ENCODE assay signal across 8 cellular contexts in the genomic region with DNA sequence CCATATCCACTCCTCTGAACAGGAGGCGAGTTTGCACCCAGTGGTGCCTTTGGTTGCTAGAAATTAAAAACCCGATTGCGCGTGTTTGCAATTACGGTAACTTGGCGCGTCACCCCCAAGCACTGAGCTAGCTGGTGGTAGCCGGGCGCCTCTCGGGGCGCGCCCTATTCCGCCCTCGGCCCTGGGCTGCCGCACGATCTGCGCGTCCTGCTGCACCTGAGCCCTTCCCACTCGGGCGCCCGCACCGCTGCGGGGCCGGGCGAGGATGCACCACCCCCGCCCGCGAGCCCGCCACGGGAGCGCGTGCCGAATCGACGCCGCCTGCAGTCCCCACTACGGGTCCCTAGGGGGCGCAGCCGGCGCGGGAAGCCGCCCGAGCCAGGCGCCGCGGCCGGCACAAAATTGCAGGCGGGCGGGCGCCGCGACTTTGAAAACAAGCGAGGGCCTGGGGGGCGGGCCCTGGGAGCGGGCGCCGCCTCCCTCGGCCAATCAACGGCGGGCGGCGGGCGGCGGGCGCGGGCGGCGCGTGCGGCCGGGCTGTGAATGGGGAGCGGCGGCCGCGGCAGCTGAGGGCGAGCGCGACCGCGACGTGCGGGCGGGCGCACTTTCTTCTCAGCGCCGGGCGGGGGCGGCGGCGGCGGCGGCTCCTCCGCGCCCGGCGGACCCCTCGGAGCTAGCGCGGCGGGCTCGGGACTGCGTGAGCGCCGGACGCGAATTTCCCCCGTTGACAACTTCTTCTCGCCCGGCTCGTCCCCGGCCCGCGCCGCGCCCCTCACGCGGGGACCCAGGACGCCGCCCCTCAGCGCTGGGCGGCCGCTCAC. TPM values are rescaled to one million over a fixed set of nuclear protein-coding genes. Genes with fewer than 3 reads are reported as not detected.
DNase-seq lines count a peak whose midpoint lies in the region; ATAC-seq and TF ChIP-seq lines count a peak whose summit lies in the region.

A gene with protein sequence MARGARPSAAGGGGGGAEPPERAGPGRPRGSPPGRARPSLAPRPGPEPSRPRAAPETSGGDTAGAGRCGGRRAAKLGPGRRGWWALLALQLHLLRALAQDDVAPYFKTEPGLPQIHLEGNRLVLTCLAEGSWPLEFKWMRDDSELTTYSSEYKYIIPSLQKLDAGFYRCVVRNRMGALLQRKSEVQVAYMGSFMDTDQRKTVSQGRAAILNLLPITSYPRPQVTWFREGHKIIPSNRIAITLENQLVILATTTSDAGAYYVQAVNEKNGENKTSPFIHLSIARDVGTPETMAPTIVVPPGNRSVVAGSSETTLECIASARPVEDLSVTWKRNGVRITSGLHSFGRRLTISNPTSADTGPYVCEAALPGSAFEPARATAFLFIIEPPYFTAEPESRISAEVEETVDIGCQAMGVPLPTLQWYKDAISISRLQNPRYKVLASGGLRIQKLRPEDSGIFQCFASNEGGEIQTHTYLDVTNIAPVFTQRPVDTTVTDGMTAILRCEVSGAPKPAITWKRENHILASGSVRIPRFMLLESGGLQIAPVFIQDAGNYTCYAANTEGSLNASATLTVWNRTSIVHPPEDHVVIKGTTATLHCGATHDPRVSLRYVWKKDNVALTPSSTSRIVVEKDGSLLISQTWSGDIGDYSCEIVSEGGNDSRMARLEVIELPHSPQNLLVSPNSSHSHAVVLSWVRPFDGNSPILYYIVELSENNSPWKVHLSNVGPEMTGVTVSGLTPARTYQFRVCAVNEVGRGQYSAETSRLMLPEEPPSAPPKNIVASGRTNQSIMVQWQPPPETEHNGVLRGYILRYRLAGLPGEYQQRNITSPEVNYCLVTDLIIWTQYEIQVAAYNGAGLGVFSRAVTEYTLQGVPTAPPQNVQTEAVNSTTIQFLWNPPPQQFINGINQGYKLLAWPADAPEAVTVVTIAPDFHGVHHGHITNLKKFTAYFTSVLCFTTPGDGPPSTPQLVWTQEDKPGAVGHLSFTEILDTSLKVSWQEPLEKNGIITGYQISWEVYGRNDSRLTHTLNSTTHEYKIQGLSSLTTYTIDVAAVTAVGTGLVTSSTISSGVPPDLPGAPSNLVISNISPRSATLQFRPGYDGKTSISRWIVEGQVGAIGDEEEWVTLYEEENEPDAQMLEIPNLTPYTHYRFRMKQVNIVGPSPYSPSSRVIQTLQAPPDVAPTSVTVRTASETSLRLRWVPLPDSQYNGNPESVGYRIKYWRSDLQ (N-terminal part only) (plus strand): TSS at position 602 of the 821 bp plus-strand sequence. CDS start 335 bp downstream, outside the sequence.

- peaks cover 0 to 16% of the 10 kb centered on the region in 2 donors for H3K4me1 ChIP-seq in left lung

- no peak within 1 kb of the TSS for H3K27ac ChIP-seq in 22Rv1
- H3K27ac ChIP-seq in left lung = no peak within 1 kb of the TSS

- intact Hi-C loops in left lung (cut with DNase I) = no loop called here

- ATAC-seq in GM18858 (IDR thresholded peaks at IDR 0.05; ENCODE audit: unreplicated experiment) = peak; percentile 79
- ATAC-seq in HG03095 (IDR thresholded peaks at IDR 0.05; ENCODE audit: unreplicated experiment) = peak; percentile 96
- ATAC-seq in left lung = peak; percentile 99

- TF ChIP-seq CTCF in 22Rv1 (IDR thresholded peaks at IDR 0.05) = peak; percentile 99
- TF ChIP-seq CTCF in left lung (IDR thresholded peaks at IDR 0.05) = peak; percentile 91 to 97

- DNase-seq in NCI-H2196 treated with DMSO at 0.1 percent for 48 hours (lab: John Stamatoyannopoulos, UW; ENCODE audit: unreplicated experiment) = peak; percentile 83
- peak; percentile 93 for DNase-seq in activated CD4-positive, alpha-beta T cell treated with anti-CD3 and anti-CD28 coated beads for 48 hours
- peak; percentile 78 for DNase-seq in cortex of kidney (lab: John Stamatoyannopoulos, UW)
- peak; percentile 89 to 94 for DNase-seq in left lung
- DNase-seq in stimulated activated CD4-positive, alpha-beta T cell treated with anti-CD3 and anti-CD28 coated beads, Interleukin-2, amount 100 ng/mL, for 24 hours = peak; percentile 92 to 93

- no peaks in the 10 kb centered on the region for H3K9me3 ChIP-seq in left lung

- H3K27me3 ChIP-seq in left lung = peaks cover 0 to 59% of the 10 kb centered on the region in 2 donors

- peak within 1 kb of the TSS; percentile 37 to 42 for H3K4me3 ChIP-seq in left lung

- H3K36me3 ChIP-seq in left lung = no peaks in the 10 kb centered on the region

RNA-seq across cellular contexts. Expression of the gene that starts here (rescaled TPM):
- total RNA-seq in left lung = 10 to 100 TPM in 1 of 2 donors, 1 to 10 TPM in 1; 5.5 to 13.5 TPM
